Comparison of ENCODE assay signal across 16 cellular contexts in the genomic region with DNA sequence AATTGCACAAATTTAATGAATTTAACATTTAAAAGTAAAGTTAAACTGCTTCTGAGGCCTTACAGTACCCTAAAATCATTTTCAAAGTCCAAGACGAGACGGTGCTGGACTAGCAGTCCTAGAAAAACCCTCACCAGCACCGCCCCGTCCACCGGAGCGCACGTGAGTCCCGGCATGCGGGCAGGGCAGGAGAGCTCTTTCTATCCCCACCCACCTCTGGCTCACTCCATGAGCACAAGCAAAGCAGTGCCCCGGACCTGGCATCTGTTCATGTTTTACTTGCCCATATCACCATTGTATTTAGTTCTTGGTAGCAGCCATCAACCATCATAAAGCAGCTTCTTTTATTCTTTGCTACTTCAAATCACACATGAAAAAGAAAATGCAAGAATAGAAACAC. TPM values are rescaled to one million over a fixed set of nuclear protein-coding genes. Genes with fewer than 3 reads are reported as not detected.
A peak's percentile ranks its signal among the peaks of the same experiment; 100 is the strongest.
DNase-seq lines count a peak whose midpoint lies in the region; ATAC-seq and TF ChIP-seq lines count a peak whose summit lies in the region.
"Had no signal": no experiment of that assay in that cellular context is flagged by ENCODE, and none has a peak within 500 bp of the region (broad histone marks: within the 10 kb centered on the region; RNA-seq: fewer than 3 reads in every experiment).

No MANE protein-coding gene starts in this region.

- H3K36me3 Mint-ChIP-seq in activated naive CD4-positive, alpha-beta T cell treated with anti-CD3 and anti-CD28 coated beads for 36 hours (ENCODE audit: low read depth): peaks cover 2% of the 10 kb centered on the region
- H3K36me3 Mint-ChIP-seq in type B pancreatic cell: peaks cover 5% of the 10 kb centered on the region

- H3K27ac Mint-ChIP-seq in activated naive CD4-positive, alpha-beta T cell treated with anti-CD3 and anti-CD28 coated beads for 36 hours: peak overlapping the region; percentile 16
- H3K27ac Mint-ChIP-seq in type B pancreatic cell: peak overlapping the region; percentile 70

- H3K27ac ChIP-seq in esophagus (ENCODE audit: low read depth in 2 of 2, low read length in 1 of 2): peak overlapping the region; percentile 24 to 65
- no peak overlapping the region for H3K27ac ChIP-seq in lower lobe of right lung
- H3K27ac ChIP-seq: A549 had no signal

- no peak for DNase-seq in activated naive CD4-positive, alpha-beta T cell treated with anti-CD3 and anti-CD28 coated beads for 36 hours
- DNase-seq in activated naive CD4-positive, alpha-beta T cell (lab: John Stamatoyannopoulos, UW): no peak
- peak; percentile 59 for DNase-seq in lower lobe of right lung
- no peak for DNase-seq in type B pancreatic cell (ENCODE audit: extremely low spot score, unreplicated experiment)
- DNase-seq in G401 (ENCODE audit: low spot score): no peak
- DNase-seq in LoVo (ENCODE audit: low spot score): no peak
- DNase-seq in posterior vena cava (ENCODE audit: low spot score): no peak
- DNase-seq: activated CD4-positive, CD25-positive, alpha-beta regulatory T cell; activated naive CD4-positive, alpha-beta T cell treated with Interleukin-2 at 50 U/mL for 16 hours; foreskin fibroblast; NCI-H1417 treated with DMSO at 0.1 percent for 48 hours; NCI-H526 treated with DMSO at 0.1 percent for 48 hours; stimulated activated CD4-positive, alpha-beta T cell treated with anti-CD3 and anti-CD28 coated beads, Interleukin-4, amount 100 ng/mL, for 4 hours had no signal

- no peak overlapping the region for H3K4me3 Mint-ChIP-seq in activated naive CD4-positive, alpha-beta T cell treated with anti-CD3 and anti-CD28 coated beads for 36 hours
- H3K4me3 Mint-ChIP-seq in type B pancreatic cell: no peak overlapping the region

- peaks cover 92% of the 10 kb centered on the region for H3K4me1 Mint-ChIP-seq in activated naive CD4-positive, alpha-beta T cell treated with anti-CD3 and anti-CD28 coated beads for 36 hours (ENCODE audit: low read depth)
- H3K4me1 Mint-ChIP-seq in type B pancreatic cell (ENCODE audit: unreplicated experiment): peaks cover 62% of the 10 kb centered on the region

- intact Hi-C loops in activated naive CD4-positive, alpha-beta T cell treated with anti-CD3 and anti-CD28 coated beads for 36 hours (cut with micrococcal nuclease): no loop called here
- intact Hi-C loops in lower lobe of right lung (cut with DNase I): no loop called here
- intact Hi-C loops in posterior vena cava (cut with DNase I): loop anchor here in 1 of 2 donors (5.0 kb wide), 1 partner anchor 1701 kb away; no protein-coding TSS in a partner anchor

- TF ChIP-seq CTCF in lower lobe of right lung (IDR thresholded peaks at IDR 0.05) (no peak), type B pancreatic cell (conservative IDR thresholded peaks at IDR 0.05) (no peak)

- WGBS in esophagus, 2 donors: 62 to 68% methylated on average over 10 of the region's 10 CpGs

- H3K27me3 ChIP-seq in esophagus (ENCODE audit: control insufficient read depth in 1 of 2, insufficient read depth in 2 of 2, low read length in 2 of 2): no peaks in the 10 kb centered on the region
- no peaks in the 10 kb centered on the region for H3K27me3 ChIP-seq in lower lobe of right lung (ENCODE audit: low read depth)

- H3K36me3 ChIP-seq in esophagus (ENCODE audit: control insufficient read depth in 2 of 2, insufficient read depth in 2 of 2, low read length in 1 of 2) (no peaks in the 10 kb centered on the region), lower lobe of right lung (no peaks in the 10 kb centered on the region)

- H3K9me3 ChIP-seq in esophagus (ENCODE audit: control insufficient read depth in 2 of 2, insufficient read depth in 1 of 2, low read depth in 1 of 2, low read length in 1 of 2): no peaks in the 10 kb centered on the region
- no peaks in the 10 kb centered on the region for H3K9me3 ChIP-seq in lower lobe of right lung
- H3K9me3 ChIP-seq: A549 had no signal

- H3K27me3 Mint-ChIP-seq in activated naive CD4-positive, alpha-beta T cell treated with anti-CD3 and anti-CD28 coated beads for 36 hours (ENCODE audit: low read depth): no peaks in the 10 kb centered on the region
- no peaks in the 10 kb centered on the region for H3K27me3 Mint-ChIP-seq in type B pancreatic cell
- H3K27me3 Mint-ChIP-seq: progenitor cell of endocrine pancreas had no signal

- no peak overlapping the region for H3K4me3 ChIP-seq in esophagus (ENCODE audit: low read depth in 1 of 2, low read length in 2 of 2)
- no peak overlapping the region for H3K4me3 ChIP-seq in lower lobe of right lung
- H3K4me3 ChIP-seq: A549 had no signal

- in situ Hi-C loops in G401 (cut with HindIII; ENCODE audit: low sequenced_read_pairs): no loop called here

- CTCF ChIA-PET in activated naive CD4-positive, alpha-beta T cell treated with anti-CD3 and anti-CD28 coated beads for 36 hours (lab: Charles Lee): no interaction called here

- peak; percentile 72 to 84 for ATAC-seq in lower lobe of right lung
- ATAC-seq: A549 had no signal

- H3K9me3 Mint-ChIP-seq in activated naive CD4-positive, alpha-beta T cell treated with anti-CD3 and anti-CD28 coated beads for 36 hours: no peaks in the 10 kb centered on the region
- H3K9me3 Mint-ChIP-seq in type B pancreatic cell: no peaks in the 10 kb centered on the region

- H3K4me1 ChIP-seq in esophagus (ENCODE audit: control insufficient read depth in 2 of 2, insufficient read depth in 2 of 2, low read length in 1 of 2) (peaks cover 7 to 27% of the 10 kb centered on the region in 2 donors), lower lobe of right lung (peaks cover 95% of the 10 kb centered on the region)

RNA-seq across cellular contexts. Expression of a gene that starts 41.7 kb away (rescaled TPM):
- 100 to 1,000 TPM; 174 to 177 TPM for total RNA-seq in activated naive CD4-positive, alpha-beta T cell treated with anti-CD3 and anti-CD28 coated beads for 36 hours
- 10 to 100 TPM; 37.1 to 73.5 TPM for polyA plus RNA-seq in esophagus
- total RNA-seq in lower lobe of right lung (127 TPM), type B pancreatic cell (ENCODE audit: low replicate concordance) (153 and 155 TPM in 2 replicates), posterior vena cava (100 to 1,000 TPM in 1 of 2 donors, 10 to 100 TPM in 1; 95.0 to 110 TPM)
- total RNA-seq in G401 (2014; rRNA removed; shearing (Covaris generic)): 42.6 and 55.3 TPM in 2 replicates

RNA-seq across cellular contexts. Expression of a gene that starts 59.5 kb away (rescaled TPM):
- total RNA-seq in activated naive CD4-positive, alpha-beta T cell treated with anti-CD3 and anti-CD28 coated beads for 36 hours: 10 to 100 TPM; 62.4 to 67.7 TPM
- 10 to 100 TPM; 41.9 to 89.3 TPM for polyA plus RNA-seq in esophagus
- total RNA-seq in lower lobe of right lung (98.8 TPM), type B pancreatic cell (ENCODE audit: low replicate concordance) (120 and 129 TPM in 2 replicates), posterior vena cava (10 to 100 TPM; 64.1 to 65.2 TPM)
- 117 and 125 TPM in 2 replicates for total RNA-seq in G401 (2014; rRNA removed; shearing (Covaris generic))
